In the genomic region with DNA sequence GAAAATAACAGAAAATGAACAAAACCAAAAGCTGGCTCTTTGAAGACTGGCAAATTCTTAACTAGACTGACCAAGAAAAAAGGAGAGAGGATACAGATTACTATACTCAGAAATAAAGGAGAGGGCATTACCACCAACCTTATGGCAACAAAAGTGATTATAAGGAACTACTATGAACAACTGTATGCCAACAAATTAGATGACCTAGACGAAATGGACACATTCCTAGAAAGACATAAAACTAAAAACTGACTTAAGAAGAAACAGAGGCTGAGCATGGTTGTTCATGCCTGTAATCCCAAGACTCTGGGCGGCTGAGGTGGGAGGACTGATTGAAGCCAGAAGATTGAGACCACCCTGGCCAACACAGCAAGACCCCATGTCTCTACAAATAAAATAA, we compare ENCODE assay signal across 30 cellular contexts.
"Had no signal": no experiment of that assay in that cellular context is flagged by ENCODE, and none has a peak within 500 bp of the region (broad histone marks: within the 10 kb centered on the region; RNA-seq: fewer than 3 reads in every experiment).

No MANE protein-coding gene starts in this region.

- H3K27ac ChIP-seq: brain microvascular endothelial cell, colonic mucosa, SJCRH30, SK-N-MC, WERI-Rb-1 had no signal

- DNase-seq: activated CD4-positive, alpha-beta memory T cell treated with anti-CD3 and anti-CD28 coated beads for 36 hours; activated CD4-positive, alpha-beta T cell treated with anti-CD3 and anti-CD28 coated beads for 4 hours; activated CD4-positive, alpha-beta T cell treated with anti-CD3 and anti-CD28 coated beads, Interleukin-2, amount 50 U/mL, for 1 hour; activated effector memory CD4-positive, alpha-beta T cell treated with anti-CD3 and anti-CD28 coated beads, Interleukin-2, amount 50 U/mL, for 16 hours; activated naive CD4-positive, alpha-beta T cell; activated T-cell treated with anti-CD3 and anti-CD28 coated beads, Interleukin-2, amount 50 U/mL, for 4 hours; amniotic stem cell; aorta; brain microvascular endothelial cell; central memory CD4-positive, alpha-beta T cell; colonic mucosa; Karpas-422; NCI-H1105; NCI-H1417 treated with DMSO at 0.1 percent for 48 hours; NCI-H1694; NCI-H1930; NCI-H2081 treated with DMSO at 0.1 percent for 48 hours; NCI-H226; NCI-H446 treated with DMSO at 0.1 percent for 48 hours; NCI-H524; NCI-H69; NCI-H82; SHP77; SJCRH30; T1000; WERI-Rb-1 had no signal

- H3K27me3 Mint-ChIP-seq: activated CD4-positive, alpha-beta memory T cell treated with anti-CD3 and anti-CD28 coated beads for 36 hours; activated naive CD4-positive, alpha-beta T cell treated with anti-CD3 and anti-CD28 coated beads, Interleukin-2, amount 50 U/mL, for 24 hours; activated T-helper 17 cell treated with anti-CD3 and anti-CD28 coated beads, Interleukin-2, amount 50 U/mL, for 72 hours had no signal

- H3K4me1 ChIP-seq: colonic mucosa, SJCRH30 had no signal

- H3K9me3 ChIP-seq: colonic mucosa, SJCRH30 had no signal

- H3K27me3 ChIP-seq: brain microvascular endothelial cell, colonic mucosa, SJCRH30 had no signal

- H3K9me3 Mint-ChIP-seq: activated CD4-positive, alpha-beta memory T cell treated with anti-CD3 and anti-CD28 coated beads for 36 hours; activated naive CD4-positive, alpha-beta T cell treated with anti-CD3 and anti-CD28 coated beads, Interleukin-2, amount 50 U/mL, for 24 hours; activated T-cell treated with anti-CD3 and anti-CD28 coated beads, Interleukin-2, amount 50 U/mL, for 4 hours; activated T-helper 17 cell treated with anti-CD3 and anti-CD28 coated beads, Interleukin-2, amount 50 U/mL, for 72 hours had no signal

- H3K4me3 ChIP-seq: colonic mucosa, SJCRH30, SK-N-MC had no signal

- H3K36me3 ChIP-seq: colonic mucosa had no signal

- ATAC-seq: activated T-cell treated with anti-CD3 and anti-CD28 coated beads, Interleukin-2, amount 50 U/mL, for 4 hours; activated T-helper 17 cell treated with anti-CD3 and anti-CD28 coated beads, Interleukin-2, amount 50 U/mL, for 72 hours; Panc1 had no signal

- H3K27ac Mint-ChIP-seq: activated CD4-positive, alpha-beta memory T cell treated with anti-CD3 and anti-CD28 coated beads for 36 hours; activated naive CD4-positive, alpha-beta T cell treated with anti-CD3 and anti-CD28 coated beads, Interleukin-2, amount 50 U/mL, for 24 hours; activated T-helper 17 cell treated with anti-CD3 and anti-CD28 coated beads, Interleukin-2, amount 50 U/mL, for 72 hours had no signal

- H3K4me3 Mint-ChIP-seq: activated CD4-positive, alpha-beta memory T cell treated with anti-CD3 and anti-CD28 coated beads for 36 hours; activated naive CD4-positive, alpha-beta T cell treated with anti-CD3 and anti-CD28 coated beads, Interleukin-2, amount 50 U/mL, for 24 hours; activated T-cell treated with anti-CD3 and anti-CD28 coated beads, Interleukin-2, amount 50 U/mL, for 4 hours; activated T-helper 17 cell treated with anti-CD3 and anti-CD28 coated beads, Interleukin-2, amount 50 U/mL, for 72 hours had no signal
